In the genomic region with DNA sequence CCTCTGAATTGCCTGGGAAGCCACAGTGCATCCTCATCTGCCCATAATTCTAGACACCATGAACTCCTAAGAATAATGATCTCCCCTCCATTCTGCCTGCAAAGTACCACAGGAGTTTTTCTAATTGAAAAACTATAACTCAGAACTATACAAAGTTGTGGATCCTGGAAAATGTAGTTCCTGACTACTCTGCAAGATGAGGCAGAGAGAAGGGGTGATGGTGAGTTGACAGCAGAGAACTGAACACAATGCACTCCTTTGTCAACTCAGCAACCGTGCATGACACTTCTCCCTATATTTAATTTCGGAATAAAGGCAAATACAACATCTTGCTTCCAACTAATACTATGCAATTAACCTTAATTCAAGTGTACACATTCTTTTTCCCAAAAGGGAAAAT, we compare ENCODE assay signal across 16 cellular contexts.
DNase-seq lines count a peak whose midpoint lies in the region; TF ChIP-seq lines count a peak whose summit lies in the region.
"Had no signal": no experiment of that assay in that cellular context is flagged by ENCODE, and none has a peak within 500 bp of the region (broad histone marks: within the 10 kb centered on the region; RNA-seq: fewer than 3 reads in every experiment).

No MANE protein-coding gene starts in this region.

- POLR2A ChIA-PET in Caco-2 (lab: Charles Lee): no interaction called here

- H3K36me3 Mint-ChIP-seq in Caco-2 (ENCODE audit: insufficient read depth, unreplicated experiment) (no peaks in the 10 kb centered on the region), Calu3 (ENCODE audit: insufficient read depth, unreplicated experiment) (no peaks in the 10 kb centered on the region)

- H3K27ac ChIP-seq in dorsolateral prefrontal cortex (peak overlapping the region; percentile 42 to 97 (median 88)), layer of hippocampus (ENCODE audit: low read depth, low read length) (peak overlapping the region; percentile 76), substantia nigra (ENCODE audit: low read depth, low read length, poor library complexity, severe bottlenecking) (peak overlapping the region; percentile 22)
- H3K27ac ChIP-seq: BLaER1 treated with 17β-estradiol and CSF1 and Interleukin-3, amounts not matched to agents 10 nM and 100 nM had no signal

- H3K4me3 Mint-ChIP-seq in Caco-2 (ENCODE audit: unreplicated experiment) (no peak overlapping the region), Calu3 (ENCODE audit: low read depth, unreplicated experiment) (no peak overlapping the region)
- H3K4me3 Mint-ChIP-seq: CD4-positive, alpha-beta T cell; H9 had no signal

- H3K4me1 ChIP-seq in Caco-2: no peaks in the 10 kb centered on the region
- H3K4me1 ChIP-seq: BLaER1 treated with 17β-estradiol and CSF1 and Interleukin-3, amounts not matched to agents 10 nM and 100 nM had no signal

- H3K9me3 ChIP-seq in Caco-2: no peaks in the 10 kb centered on the region
- H3K9me3 ChIP-seq: BLaER1 treated with 17β-estradiol and CSF1 and Interleukin-3, amounts not matched to agents 10 nM and 100 nM had no signal

- H3K27ac Mint-ChIP-seq in Caco-2 (ENCODE audit: unreplicated experiment) (no peak overlapping the region), Calu3 (ENCODE audit: unreplicated experiment) (no peak overlapping the region)
- H3K27ac Mint-ChIP-seq: CD4-positive, alpha-beta T cell; H9 had no signal

- DNase-seq in COLO829 (ENCODE audit: low spot score) (peak; percentile 37), dorsolateral prefrontal cortex (peak in 1 of 10 donors; percentile 11), substantia nigra (lab: John Stamatoyannopoulos, UW) (peak in 5 of 49 donors; percentile 2 to 28 (median 3)), NCI-H524 treated with DMSO at 0.1 percent for 48 hours (lab: John Stamatoyannopoulos, UW) (no peak), Caco-2 (no peak), C1 segment of cervical spinal cord (lab: John Stamatoyannopoulos, UW) (no peak), Calu3 (no peak)
- DNase-seq: 8988T; AML-193; CD4-positive, alpha-beta T cell; DND-41; GDM1; GOT3; H9 had no signal

- H3K36me3 ChIP-seq in Caco-2 (ENCODE audit: control insufficient read depth, insufficient read depth, low read length): no peaks in the 10 kb centered on the region
- H3K36me3 ChIP-seq: BLaER1 treated with 17β-estradiol and CSF1 and Interleukin-3, amounts not matched to agents 10 nM and 100 nM had no signal

- H3K27me3 Mint-ChIP-seq in Caco-2 (ENCODE audit: insufficient read depth, unreplicated experiment) (peaks cover 3% of the 10 kb centered on the region), Calu3 (ENCODE audit: unreplicated experiment) (no peaks in the 10 kb centered on the region)
- H3K27me3 Mint-ChIP-seq: CD4-positive, alpha-beta T cell had no signal

- CTCF ChIA-PET in Caco-2 (lab: Charles Lee) (no interaction called here), Calu3 (lab: Charles Lee) (interaction anchor here (0.7 kb wide), 1 partner anchor 326 kb away, joined by 3 read pairs; no protein-coding TSS in a partner anchor)

- intact Hi-C loops in dorsolateral prefrontal cortex (cut with DNase I) (loop anchor here in 1 of 2 donors (10.0 kb wide), 1 partner anchor 65 kb away; no protein-coding TSS in a partner anchor), Caco-2 (cut with micrococcal nuclease; ENCODE audit: unreplicated experiment) (no loop called here), Calu3 (cut with micrococcal nuclease; ENCODE audit: unreplicated experiment) (no loop called here)

- H3K4me1 Mint-ChIP-seq in Caco-2 (ENCODE audit: low read depth, unreplicated experiment) (no peaks in the 10 kb centered on the region), Calu3 (ENCODE audit: low read depth, unreplicated experiment) (no peaks in the 10 kb centered on the region)
- H3K4me1 Mint-ChIP-seq: H9 had no signal

- BruUV-seq in Caco-2 (replicated peaks; lab: Mats Ljungman, UMichigan): no TSS peak
- no TSS peak for BruUV-seq in Calu3 (replicated peaks; lab: Mats Ljungman, UMichigan)

- H3K4me3 ChIP-seq in dorsolateral prefrontal cortex: peak overlapping the region in 4 of 59 donors; percentile 0 to 24 (median 6)
- H3K4me3 ChIP-seq in Caco-2 (ENCODE audit: low read depth, low read length): no peak overlapping the region
- H3K4me3 ChIP-seq: BLaER1 treated with 17β-estradiol and CSF1 and Interleukin-3, amounts not matched to agents 10 nM and 100 nM had no signal

- H3K27me3 ChIP-seq in dorsolateral prefrontal cortex: no peaks in the 10 kb centered on the region
- no peaks in the 10 kb centered on the region for H3K27me3 ChIP-seq in layer of hippocampus (ENCODE audit: control insufficient read depth, insufficient read depth, low read length)
- no peaks in the 10 kb centered on the region for H3K27me3 ChIP-seq in Caco-2 (replicated peaks; ENCODE audit: control insufficient read depth, insufficient read depth, low read length)
- H3K27me3 ChIP-seq: BLaER1 treated with 17β-estradiol and CSF1 and Interleukin-3, amounts not matched to agents 10 nM and 100 nM had no signal

- TF ChIP-seq CTCF in dorsolateral prefrontal cortex (IDR thresholded peaks at IDR 0.05 in 54 of 56, conservative IDR thresholded peaks at IDR 0.05 in 2 of 56; ENCODE audit: low read depth in 1 of 56, partially characterized antibody in 56 of 56) (peak in 1 of 56 donors; percentile 13), Caco-2 (IDR thresholded peaks at IDR 0.05; ENCODE audit: insufficient read depth in 1 of 2, low read depth in 1 of 2, low read length in 1 of 2, severe bottlenecking in 1 of 2, unreplicated experiment in 1 of 2) (no peak), Calu3 (IDR thresholded peaks at IDR 0.05; ENCODE audit: unreplicated experiment) (no peak)

- H3K9me3 Mint-ChIP-seq in Caco-2 (ENCODE audit: unreplicated experiment): no peaks in the 10 kb centered on the region
- H3K9me3 Mint-ChIP-seq in Calu3 (ENCODE audit: low read depth, unreplicated experiment): peaks cover 8% of the 10 kb centered on the region

Comparison
In these comparisons a context has a peak if more than half of its experiments do, and no peak if none do; other contexts are left out.
1. H3K27ac ChIP-seq: peak in every context shown above with its lines; median percentile 88 in dorsolateral prefrontal cortex; 76 in layer of hippocampus; 22 in substantia nigra.